In the genomic region with DNA sequence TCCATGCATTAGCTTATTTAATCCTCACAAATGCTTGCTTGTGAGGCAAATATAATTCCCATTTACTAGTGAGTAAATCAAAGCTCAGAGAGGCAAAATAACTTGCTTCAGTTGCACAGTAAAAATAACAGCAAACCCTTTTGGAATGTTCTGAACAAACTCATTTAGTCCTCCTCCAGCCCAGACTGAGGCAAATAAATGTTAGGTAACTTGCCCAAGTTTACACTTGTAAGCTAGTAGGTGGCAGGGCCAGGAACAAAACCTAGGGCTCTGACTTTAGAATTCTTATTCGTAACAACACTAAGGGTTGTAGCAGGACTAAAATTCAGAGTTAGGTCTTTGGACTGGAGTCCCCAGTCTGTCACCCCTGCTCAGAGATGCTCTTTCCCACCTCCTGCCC, we compare ENCODE assay signal across 2 cellular contexts.
TF ChIP-seq lines count a peak whose summit lies in the region.

No MANE protein-coding gene starts in this region.

TF ChIP-seq in HepG2, 621 proteins besides CTCF, POLR2A, EP300 and RAD21 (continued from another document):
- TF ChIP-seq SMARCE1 (IDR thresholded peaks at IDR 0.05; ENCODE audit: borderline replicate concordance) (no peak), ZNF142 (CRISPR knock-in tag; IDR thresholded peaks at IDR 0.05) (no peak), CENPT (CRISPR knock-in tag; IDR thresholded peaks at IDR 0.05; ENCODE audit: low read depth) (no peak), TFE3 (CRISPR knock-in tag; IDR thresholded peaks at IDR 0.05) (no peak), ZBTB42 (CRISPR knock-in tag; IDR thresholded peaks at IDR 0.05) (no peak), ADNP (CRISPR knock-in tag; IDR thresholded peaks at IDR 0.05) (no peak)

TF ChIP-seq in SK-N-SH treated with all-trans-retinoic acid at 6 μM for 48 hours, 23 proteins besides CTCF, POLR2A, EP300 and RAD21 (continued from another document):
- TF ChIP-seq, protein P1, sequence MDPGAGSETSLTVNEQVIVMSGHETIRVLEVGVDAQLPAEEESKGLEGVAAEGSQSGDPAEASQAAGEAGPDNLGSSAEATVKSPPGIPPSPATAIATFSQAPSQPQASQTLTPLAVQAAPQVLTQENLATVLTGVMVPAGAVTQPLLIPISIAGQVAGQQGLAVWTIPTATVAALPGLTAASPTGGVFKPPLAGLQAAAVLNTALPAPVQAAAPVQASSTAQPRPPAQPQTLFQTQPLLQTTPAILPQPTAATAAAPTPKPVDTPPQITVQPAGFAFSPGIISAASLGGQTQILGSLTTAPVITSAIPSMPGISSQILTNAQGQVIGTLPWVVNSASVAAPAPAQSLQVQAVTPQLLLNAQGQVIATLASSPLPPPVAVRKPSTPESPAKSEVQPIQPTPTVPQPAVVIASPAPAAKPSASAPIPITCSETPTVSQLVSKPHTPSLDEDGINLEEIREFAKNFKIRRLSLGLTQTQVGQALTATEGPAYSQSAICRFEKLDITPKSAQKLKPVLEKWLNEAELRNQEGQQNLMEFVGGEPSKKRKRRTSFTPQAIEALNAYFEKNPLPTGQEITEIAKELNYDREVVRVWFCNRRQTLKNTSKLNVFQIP (CRISPR knock-in tag; IDR thresholded peaks at IDR 0.05; ENCODE audit: borderline replicate concordance, low read depth), result no peak
- TF ChIP-seq ZNF8 (CRISPR knock-in tag; IDR thresholded peaks at IDR 0.05) (no peak), ISL1 (CRISPR knock-in tag; IDR thresholded peaks at IDR 0.05) (no peak), CSDC2 (CRISPR knock-in tag; IDR thresholded peaks at IDR 0.05) (no peak), TCF4 (CRISPR knock-in tag; IDR thresholded peaks at IDR 0.05; ENCODE audit: borderline replicate concordance) (no peak), ZFP3 (CRISPR knock-in tag; IDR thresholded peaks at IDR 0.05) (no peak), ZFP30 (CRISPR knock-in tag; IDR thresholded peaks at IDR 0.05) (no peak), OSR1 (CRISPR knock-in tag; IDR thresholded peaks at IDR 0.05) (no peak), TOX (CRISPR knock-in tag; IDR thresholded peaks at IDR 0.05; ENCODE audit: borderline replicate concordance) (no peak), CSRNP3 (CRISPR knock-in tag; IDR thresholded peaks at IDR 0.05) (no peak)
- TF ChIP-seq, protein P2, sequence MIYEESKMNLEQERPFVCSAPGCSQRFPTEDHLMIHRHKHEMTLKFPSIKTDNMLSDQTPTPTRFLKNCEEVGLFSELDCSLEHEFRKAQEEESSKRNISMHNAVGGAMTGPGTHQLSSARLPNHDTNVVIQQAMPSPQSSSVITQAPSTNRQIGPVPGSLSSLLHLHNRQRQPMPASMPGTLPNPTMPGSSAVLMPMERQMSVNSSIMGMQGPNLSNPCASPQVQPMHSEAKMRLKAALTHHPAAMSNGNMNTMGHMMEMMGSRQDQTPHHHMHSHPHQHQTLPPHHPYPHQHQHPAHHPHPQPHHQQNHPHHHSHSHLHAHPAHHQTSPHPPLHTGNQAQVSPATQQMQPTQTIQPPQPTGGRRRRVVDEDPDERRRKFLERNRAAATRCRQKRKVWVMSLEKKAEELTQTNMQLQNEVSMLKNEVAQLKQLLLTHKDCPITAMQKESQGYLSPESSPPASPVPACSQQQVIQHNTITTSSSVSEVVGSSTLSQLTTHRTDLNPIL (CRISPR knock-in tag; IDR thresholded peaks at IDR 0.05; ENCODE audit: low read depth), result no peak
